In genomic region chrX:134634691-134635090, GRCh38 we compare ENCODE assay signal across 14 cellular contexts. TPM values are rescaled to one million over a fixed set of nuclear protein-coding genes. Genes with fewer than 3 reads are reported as not detected.
A peak's percentile ranks its signal among the peaks of the same experiment; 100 is the strongest.
DNase-seq lines count a peak whose midpoint lies in the region; ATAC-seq, FAIRE-seq and TF ChIP-seq lines count a peak whose summit lies in the region.
"Had no signal": no experiment of that assay in that cellular context is flagged by ENCODE, and none has a peak within 500 bp of the region (broad histone marks: within the 10 kb centered on the region; RNA-seq: fewer than 3 reads in every experiment).

No MANE protein-coding gene starts in this region.

- no peak overlapping the region for H3K4me2 ChIP-seq in smooth muscle cell

- no peaks in the 10 kb centered on the region for H3K27me3 ChIP-seq in smooth muscle cell (ENCODE audit: low read depth)

- no peak overlapping the region for H3K9ac ChIP-seq in smooth muscle cell (ENCODE audit: low read depth)

- no peaks in the 10 kb centered on the region for H3K4me1 ChIP-seq in smooth muscle cell (ENCODE audit: low read depth)
- H3K4me1 ChIP-seq: Caco-2, psoas muscle had no signal

- peak; percentile 88 for ATAC-seq in GM21360 (IDR thresholded peaks at IDR 0.05; ENCODE audit: unreplicated experiment)
- peak; percentile 82 for ATAC-seq in HG03378 (IDR thresholded peaks at IDR 0.05; ENCODE audit: unreplicated experiment)
- ATAC-seq: psoas muscle had no signal

- H2AFZ ChIP-seq in smooth muscle cell (ENCODE audit: low read depth): no peak overlapping the region

- no peak for TF ChIP-seq CTCF in smooth muscle cell (IDR thresholded peaks at IDR 0.05; ENCODE audit: borderline replicate concordance, insufficient read depth, poor library complexity, severe bottlenecking)
- no peak for TF ChIP-seq CTCF in RWPE1 (conservative IDR thresholded peaks at IDR 0.05; ENCODE audit: low read depth)

- 41% methylated on average over 5 of the region's 5 CpGs for WGBS in smooth muscle cell (ENCODE audit: low lambda C conversion rate)

- no peaks in the 10 kb centered on the region for H3K36me3 ChIP-seq in smooth muscle cell (ENCODE audit: low read depth)

- no peaks in the 10 kb centered on the region for H3K9me3 ChIP-seq in smooth muscle cell (replicated peaks; ENCODE audit: low read depth)
- H3K9me3 ChIP-seq: Caco-2, psoas muscle had no signal

- POLR2A ChIA-PET in RWPE1 (lab: Yijun Ruan, JAX; ENCODE audit: low non-redundant PET): no interaction called here

- no peak overlapping the region for H3K4me3 ChIP-seq in smooth muscle cell
- H3K4me3 ChIP-seq: psoas muscle had no signal

- no peaks in the 10 kb centered on the region for H3K79me2 ChIP-seq in smooth muscle cell (ENCODE audit: low read depth)

- no peak for TF ChIP-seq POLR2A in GM12892 (IDR thresholded peaks at IDR 0.05; ENCODE audit: low read depth, low read length)

- CTCF ChIA-PET in RWPE1 (lab: Yijun Ruan, JAX): no interaction called here

- peak; percentile 88 for FAIRE-seq in GM12892 (lab: Jason Lieb, UNC)

- DNase-seq in GM12892 (ENCODE audit: insufficient read length) (no peak), dedifferentiated amniotic fluid mesenchymal stem cell (ENCODE audit: extremely low spot score) (peak; percentile 42), smooth muscle cell (lab: John Stamatoyannopoulos, UW; ENCODE audit: unreplicated experiment) (no peak), HPDE6-E6E7 (ENCODE audit: extremely low spot score) (no peak), cerebellar nuclear complex (lab: John Stamatoyannopoulos, UW) (no peak), RWPE1 (ENCODE audit: low spot score) (no peak)
- DNase-seq: Caco-2, hypothalamus, KG1, psoas muscle, substantia nigra had no signal

- no peaks in the 10 kb centered on the region for H4K20me1 ChIP-seq in smooth muscle cell (ENCODE audit: low read depth)

- peaks cover 5% of the 10 kb centered on the region for H3F3A ChIP-seq in smooth muscle cell (ENCODE audit: low read depth)

- H3K27ac ChIP-seq in smooth muscle cell (ENCODE audit: low read depth) (no peak overlapping the region), RWPE1 (no peak overlapping the region)
- H3K27ac ChIP-seq: psoas muscle had no signal

RNA-seq across cellular contexts. Expression of gene PLAC1, which starts 23.6 kb away (rescaled TPM):
- polyA plus RNA-seq in GM12892 (2012; ENCODE audit: missing spikeins): not detected
- 0.31 and 1.0 TPM in 2 replicates for total RNA-seq in smooth muscle cell
- polyA plus RNA-seq in smooth muscle cell: 1.1 TPM in 2 replicates
- total RNA-seq: activated T-helper 1 cell treated with anti-CD3 and anti-CD28 coated beads, Interleukin-12 subunit alpha, Interleukin-12 subunit beta, Interleukin-2, Interleukin-4 antibody, amounts not matched to agents 30 ng/mL and 10 ng/mL and 1 ng/mL, durations not matched to agents 14 hours and 24 hours and 36 hours had no signal
